ENCODE assay signal across 32 cellular contexts in genomic region chr15:69003971-69004370, GRCh38. TPM values are rescaled to one million over a fixed set of nuclear protein-coding genes. Genes with fewer than 3 reads are reported as not detected.
"Had no signal": no experiment of that assay in that cellular context is flagged by ENCODE, and none has a peak within 500 bp of the region (broad histone marks: within the 10 kb centered on the region; RNA-seq: fewer than 3 reads in every experiment).

No MANE protein-coding gene starts in this region.

- H3K27me3 ChIP-seq: neural progenitor cell, pancreas, right lobe of liver, sigmoid colon, suprapubic skin, testis, transverse colon, upper lobe of left lung, vagina had no signal

- H3K4me2 ChIP-seq: neural progenitor cell, smooth muscle cell had no signal

- DNase-seq: naive thymus-derived CD4-positive, alpha-beta T cell; natural killer cell; occipital lobe; pancreas; posterior cingulate gyrus; psoas muscle; right cardiac atrium; right lobe of liver; sigmoid colon; spleen; stimulated activated CD4-positive, alpha-beta T cell treated with anti-CD3 and anti-CD28 coated beads, Interleukin-12 subunit alpha, Interleukin-12 subunit beta, amount 100 ng/mL, for 4 hours; stimulated activated CD4-positive, alpha-beta T cell treated with anti-CD3 and anti-CD28 coated beads, Interleukin-1b, Interleukin-23, amount 100 ng/mL, for 48 hours; stimulated activated CD4-positive, alpha-beta T cell treated with anti-CD3 and anti-CD28 coated beads, Interleukin-4, amount 100 ng/mL, for 1 hour; stimulated activated CD4-positive, alpha-beta T cell treated with anti-CD3 and anti-CD28 coated beads, Interleukin-4, amount 100 ng/mL, for 4 hours; stimulated activated CD8-positive, alpha-beta memory T cell treated with anti-CD3 and anti-CD28 coated beads, Interleukin-4, amount 100 ng/mL, for 48 hours; stimulated activated naive CD4-positive, alpha-beta T cell; stimulated activated naive CD8-positive, alpha-beta T cell treated with anti-CD3 and anti-CD28 coated beads, Interleukin-15, amount 100 ng/mL, for 72 hours; stimulated activated naive CD8-positive, alpha-beta T cell treated with anti-CD3 and anti-CD28 coated beads, Interleukin-15, Interleukin-2, amounts not matched to agents 100 U/mL and 50 U/mL, for 24 hours; substantia nigra; testis; tibial artery; transverse colon; upper lobe of left lung had no signal

- H3K4me1 ChIP-seq: pancreas, right lobe of liver, sigmoid colon, spleen, suprapubic skin, transverse colon, vagina had no signal

- H3K36me3 Mint-ChIP-seq: neural progenitor cell had no signal

- H2AFZ ChIP-seq: neural progenitor cell had no signal

- H3K27ac ChIP-seq: neural progenitor cell, pancreas, psoas muscle, right lobe of liver, sigmoid colon, spleen, suprapubic skin, tibial artery, transverse colon, upper lobe of left lung, vagina had no signal

- H3K36me3 ChIP-seq: neural progenitor cell, pancreas, right lobe of liver, sigmoid colon, spleen, suprapubic skin, transverse colon, upper lobe of left lung, vagina had no signal

- H3K9ac ChIP-seq: neural progenitor cell had no signal

- H3K9me3 ChIP-seq: pancreas, right lobe of liver, testis had no signal

- H3K4me1 Mint-ChIP-seq: naive thymus-derived CD4-positive, alpha-beta T cell; natural killer cell; stimulated activated memory B cell treated with anti-CD40 and anti-IgM and Interleukin-4, amounts not matched to agents 10 μg/mL and 1 μg/mL and 100 μg/mL, for 72 hours; stimulated activated naive CD8-positive, alpha-beta T cell treated with anti-CD3 and anti-CD28 coated beads, Interleukin-15, amount 100 ng/mL, for 72 hours had no signal

- H3K27ac Mint-ChIP-seq: naive thymus-derived CD4-positive, alpha-beta T cell; natural killer cell; nephron; neural progenitor cell; progenitor cell of endocrine pancreas; stimulated activated memory B cell treated with anti-CD40 and anti-IgM and Interleukin-4, amounts not matched to agents 10 μg/mL and 1 μg/mL and 100 μg/mL, for 72 hours; stimulated activated naive CD8-positive, alpha-beta T cell treated with anti-CD3 and anti-CD28 coated beads, Interleukin-15, amount 100 ng/mL, for 72 hours had no signal

- FAIRE-seq: pancreas, urothelium cell line had no signal

- H3K4me3 ChIP-seq: neural progenitor cell, pancreas, psoas muscle, right lobe of liver, sigmoid colon, smooth muscle cell, spleen, suprapubic skin, testis, tibial artery, transverse colon, upper lobe of left lung, vagina had no signal

- H3K4me3 Mint-ChIP-seq: naive thymus-derived CD4-positive, alpha-beta T cell; natural killer cell; nephron; neural progenitor cell; stimulated activated memory B cell treated with anti-CD40 and anti-IgM and Interleukin-4, amounts not matched to agents 10 μg/mL and 1 μg/mL and 100 μg/mL, for 72 hours; stimulated activated naive CD8-positive, alpha-beta T cell treated with anti-CD3 and anti-CD28 coated beads, Interleukin-15, amount 100 ng/mL, for 72 hours had no signal

RNA-seq across cellular contexts. Expression of gene NOX5, which starts 10.5 kb away (rescaled TPM):
- total RNA-seq: progenitor cell of endocrine pancreas had no signal
- polyA plus RNA-seq: naive thymus-derived CD4-positive, alpha-beta T cell; neural cell had no signal
